10 cellular contexts compared by ENCODE assay signal in genomic region chr12:21655594-21655993, GRCh38. TPM values are rescaled to one million over a fixed set of nuclear protein-coding genes. Genes with fewer than 3 reads are reported as not detected.
DNase-seq lines count a peak whose midpoint lies in the region; ATAC-seq and TF ChIP-seq lines count a peak whose summit lies in the region.
"Had no signal": no experiment of that assay in that cellular context is flagged by ENCODE, and none has a peak within 500 bp of the region (broad histone marks: within the 10 kb centered on the region; RNA-seq: fewer than 3 reads in every experiment).

No MANE protein-coding gene starts in this region.

- H3K9me2 ChIP-seq in hepatocyte (replicated peaks; ENCODE audit: insufficient read depth), result no peaks in the 10 kb centered on the region

- TF ChIP-seq CTCF in heart right ventricle (IDR thresholded peaks at IDR 0.05) (no peak), hepatocyte (IDR thresholded peaks at IDR 0.05; ENCODE audit: poor library complexity) (no peak), upper lobe of right lung (IDR thresholded peaks at IDR 0.05) (no peak), vagina (IDR thresholded peaks at IDR 0.05) (no peak)
- TF ChIP-seq CTCF in activated CD8-positive, alpha-beta T cell treated with anti-CD3 and anti-CD28 coated beads for 36 hours (IDR thresholded peaks at IDR 0.05), result no peak

- POLR2A ChIA-PET in activated CD8-positive, alpha-beta T cell treated with anti-CD3 and anti-CD28 coated beads for 36 hours (lab: Charles Lee), result interaction anchor here (0.6 to 3.9 kb wide), 4 partner anchors 9 to 218 kb away, joined by 3 to 31 read pairs (median 12); partner anchors contain the start of gene PYROXD1

- ATAC-seq in heart right ventricle (no peak), left ventricle myocardium superior (no peak), upper lobe of right lung (no peak)
- no peak for ATAC-seq in activated CD8-positive, alpha-beta T cell treated with anti-CD3 and anti-CD28 coated beads for 36 hours

- no peaks in the 10 kb centered on the region for H3K9me3 Mint-ChIP-seq in activated CD8-positive, alpha-beta T cell treated with anti-CD3 and anti-CD28 coated beads for 36 hours

- DNase-seq in heart right ventricle, result no peak
- no peak for DNase-seq in left ventricle myocardium superior
- no peak for DNase-seq in activated CD8-positive, alpha-beta T cell treated with anti-CD3 and anti-CD28 coated beads for 36 hours
- DNase-seq in hepatocyte (ENCODE audit: low spot score), result no peak
- DNase-seq in upper lobe of right lung, result no peak
- no peak for DNase-seq in NCI-H2107 (lab: John Stamatoyannopoulos, UW)
- no peak for DNase-seq in SK-N-DZ (ENCODE audit: low spot score)
- DNase-seq in vagina (ENCODE audit: extremely low spot score in 2 of 2), result no peak
- DNase-seq: adrenal gland; stimulated activated CD4-positive, alpha-beta T cell treated with anti-CD3 and anti-CD28 coated beads, Interleukin-4, amount 100 ng/mL, for 24 hours had no signal

- H3K36me3 Mint-ChIP-seq in activated CD8-positive, alpha-beta T cell treated with anti-CD3 and anti-CD28 coated beads for 36 hours (ENCODE audit: low read depth), result peaks cover 66% of the 10 kb centered on the region

- H4K20me1 ChIP-seq in hepatocyte (ENCODE audit: insufficient read depth, poor library complexity, severe bottlenecking), result peaks cover 22% of the 10 kb centered on the region

- H3K27me3 ChIP-seq in heart right ventricle (no peaks in the 10 kb centered on the region), hepatocyte (no peaks in the 10 kb centered on the region), upper lobe of right lung (no peaks in the 10 kb centered on the region), vagina (no peaks in the 10 kb centered on the region)
- H3K27me3 ChIP-seq: adrenal gland had no signal

- no peak overlapping the region for H2AFZ ChIP-seq in hepatocyte

- peaks cover 0 to 44% (median 10%) of the 10 kb centered on the region in 9 donors for H3K36me3 ChIP-seq in heart right ventricle
- no peaks in the 10 kb centered on the region for H3K36me3 ChIP-seq in hepatocyte (replicated peaks; ENCODE audit: insufficient read depth, low read depth)
- H3K36me3 ChIP-seq in upper lobe of right lung, result peaks cover 40% of the 10 kb centered on the region
- H3K36me3 ChIP-seq in vagina, result peaks cover 0 to 28% of the 10 kb centered on the region in 2 donors

- H3K4me1 Mint-ChIP-seq in activated CD8-positive, alpha-beta T cell treated with anti-CD3 and anti-CD28 coated beads for 36 hours (ENCODE audit: low read depth), result peaks cover 59% of the 10 kb centered on the region

- peaks cover 0 to 68% (median 42%) of the 10 kb centered on the region in 9 donors for H3K4me1 ChIP-seq in heart right ventricle
- peaks cover 22% of the 10 kb centered on the region for H3K4me1 ChIP-seq in hepatocyte (ENCODE audit: insufficient read depth)
- H3K4me1 ChIP-seq in upper lobe of right lung, result peaks cover 22% of the 10 kb centered on the region
- peaks cover 37% of the 10 kb centered on the region for H3K4me1 ChIP-seq in vagina

- H3K27me3 Mint-ChIP-seq in activated CD8-positive, alpha-beta T cell treated with anti-CD3 and anti-CD28 coated beads for 36 hours, result no peaks in the 10 kb centered on the region

- H3K79me2 ChIP-seq in hepatocyte, result peaks cover 64% of the 10 kb centered on the region

- peak overlapping the region; percentile 81 for H3K4me3 Mint-ChIP-seq in activated CD8-positive, alpha-beta T cell treated with anti-CD3 and anti-CD28 coated beads for 36 hours

- H3K27ac ChIP-seq in heart right ventricle (peak overlapping the region in 8 of 10 donors; percentile 89 to 96 (median 95)), hepatocyte (peak overlapping the region; percentile 97), upper lobe of right lung (no peak overlapping the region), vagina (no peak overlapping the region)

- intact Hi-C loops in heart right ventricle (cut with DNase I), result loop anchor here in 4 of 10 donors (5.0 to 10.0 kb wide), 2 partner anchors 151 to 153 kb away; partner anchors contain the start of genes GOLT1B (in 4 of the 4) and RECQL (in 4 of the 4)
- intact Hi-C loops in left ventricle myocardium superior (cut with micrococcal nuclease), result no loop called here
- intact Hi-C loops in activated CD8-positive, alpha-beta T cell treated with anti-CD3 and anti-CD28 coated beads for 36 hours (cut with micrococcal nuclease), result loop anchor here (5.0 to 10.0 kb wide), 2 partner anchors 153 to 201 kb away; partner anchors contain the start of genes GOLT1B and RECQL
- intact Hi-C loops in upper lobe of right lung (cut with DNase I), result no loop called here
- intact Hi-C loops in vagina (cut with DNase I), result no loop called here

- CTCF ChIA-PET in activated CD8-positive, alpha-beta T cell treated with anti-CD3 and anti-CD28 coated beads for 36 hours (lab: Charles Lee), result interaction anchor here (1.3 kb wide), 1 partner anchor 25 kb away, joined by 7 read pairs; no protein-coding TSS in a partner anchor

- peak overlapping the region; percentile 98 for H3K27ac Mint-ChIP-seq in activated CD8-positive, alpha-beta T cell treated with anti-CD3 and anti-CD28 coated beads for 36 hours

- H3K4me2 ChIP-seq in hepatocyte, result peak overlapping the region; percentile 91

- 44 to 47% methylated on average over 4 of the region's 4 CpGs for WGBS in heart right ventricle, 2 donors
- WGBS in hepatocyte (ENCODE audit: low lambda C conversion rate, missing lambda C conversion rate), result 74% methylated on average over 4 of the region's 4 CpGs

- peak overlapping the region; percentile 55 to 92 (median 74) for H3K4me3 ChIP-seq in heart right ventricle
- peak overlapping the region; percentile 97 for H3K4me3 ChIP-seq in hepatocyte
- H3K4me3 ChIP-seq in upper lobe of right lung, result peak overlapping the region; percentile 89
- no peak overlapping the region for H3K4me3 ChIP-seq in vagina

- H3K9me3 ChIP-seq in heart right ventricle (no peaks in the 10 kb centered on the region), hepatocyte (ENCODE audit: low read depth) (no peaks in the 10 kb centered on the region), upper lobe of right lung (no peaks in the 10 kb centered on the region), vagina (no peaks in the 10 kb centered on the region)
- H3K9me3 ChIP-seq: adrenal gland had no signal

- TF ChIP-seq POLR2A in vagina (IDR thresholded peaks at IDR 0.05), result no peak

RNA-seq across cellular contexts. Expression of gene LDHB, which starts 2.0 kb away (rescaled TPM):
- total RNA-seq in heart right ventricle, result 1,000 to 10,000 TPM; 1,251 to 3,111 (median 2,389) TPM
- 1,000 to 10,000 TPM; 1,053 to 1,184 TPM for polyA plus RNA-seq in heart right ventricle
- total RNA-seq in left ventricle myocardium superior, result 2,127 TPM
- 1,000 to 10,000 TPM; 2,161 to 2,384 TPM for total RNA-seq in activated CD8-positive, alpha-beta T cell treated with anti-CD3 and anti-CD28 coated beads for 36 hours
- total RNA-seq in hepatocyte, result 634 and 669 TPM in 2 replicates
- polyA plus RNA-seq in hepatocyte, result 619 and 641 TPM in 2 replicates
- 410 TPM for total RNA-seq in upper lobe of right lung
- polyA plus RNA-seq in SK-N-DZ (2014; cell fraction: cytosol; rRNA removed), result 2,416 and 2,516 TPM in 2 replicates
- 737 and 1,158 TPM in 2 replicates for polyA plus RNA-seq in SK-N-DZ (2014; cell fraction: nucleus; rRNA removed)
- 183 TPM for total RNA-seq in vagina

RNA-seq across cellular contexts. Expression of gene GYS2, which starts 50.9 kb away (rescaled TPM):
- total RNA-seq in heart right ventricle, result under 1 TPM in 4 of 10 donors, not detected in 6; 0.09 to 0.37 (median 0.25) TPM
- under 1 TPM in 1 of 2 donors, not detected in 1; 0.15 TPM for polyA plus RNA-seq in heart right ventricle
- not detected for total RNA-seq in left ventricle myocardium superior
- total RNA-seq in activated CD8-positive, alpha-beta T cell treated with anti-CD3 and anti-CD28 coated beads for 36 hours, result not detected
- 0.27 and 0.88 TPM in 2 replicates for total RNA-seq in hepatocyte
- polyA plus RNA-seq in hepatocyte, result 0.16 and 0.47 TPM in 2 replicates
- total RNA-seq in upper lobe of right lung, result not detected
- polyA plus RNA-seq in SK-N-DZ (2014; cell fraction: cytosol; rRNA removed), result not detected in 2 replicates
- 0.13 TPM in 1 of 2 replicates, not detected in the other for polyA plus RNA-seq in SK-N-DZ (2014; cell fraction: nucleus; rRNA removed)
- total RNA-seq in vagina, result 0.98 TPM

Comparison
In these comparisons a context has a peak if more than half of its experiments do, and no peak if none do; other contexts are left out.
1. H3K27ac ChIP-seq: peak in heart right ventricle (8 of 10) and hepatocyte (single experiment); none in upper lobe of right lung (single experiment) and vagina (single experiment).
2. H3K4me3 ChIP-seq: peak in heart right ventricle (10 of 10), hepatocyte (single experiment) and upper lobe of right lung (single experiment); none in vagina (0 of 2).